In the genomic region with DNA sequence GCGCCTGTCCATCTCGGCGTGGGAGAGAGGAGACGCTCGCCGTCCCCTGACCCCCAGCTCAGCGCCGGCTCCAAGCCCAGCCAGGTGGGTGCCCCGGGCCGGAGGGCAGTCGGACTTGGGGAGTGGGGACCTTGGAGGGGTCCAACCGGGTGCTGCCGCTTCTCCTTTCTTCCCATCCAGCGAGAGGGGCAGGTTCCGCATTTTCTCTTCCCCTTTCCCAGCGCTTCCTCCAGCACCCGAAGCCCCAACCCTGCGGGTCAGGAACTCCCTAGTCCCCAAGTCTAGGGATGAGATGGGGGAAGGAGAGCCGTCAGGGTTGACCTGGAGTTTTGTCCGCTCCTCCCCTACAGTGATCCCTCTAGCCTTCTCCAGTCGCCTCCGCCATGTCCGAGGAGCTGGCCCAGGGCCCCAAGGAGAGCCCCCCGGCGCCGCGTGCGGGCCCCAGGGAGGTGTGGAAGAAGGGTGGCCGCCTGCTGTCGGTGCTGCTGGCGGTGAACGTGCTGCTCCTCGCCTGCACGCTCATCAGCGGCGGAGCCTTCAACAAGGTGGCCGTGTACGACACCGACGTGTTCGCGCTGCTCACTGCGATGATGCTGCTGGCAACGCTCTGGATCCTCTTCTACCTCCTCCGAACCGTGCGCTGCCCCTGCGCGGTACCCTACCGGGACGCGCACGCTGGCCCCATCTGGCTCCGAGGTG, we compare ENCODE assay signal across 9 cellular contexts. TPM values are rescaled to one million over a fixed set of nuclear protein-coding genes. Genes with fewer than 3 reads are reported as not detected.
DNase-seq lines count a peak whose midpoint lies in the region; ATAC-seq and TF ChIP-seq lines count a peak whose summit lies in the region.
"Had no signal": no experiment of that assay in that cellular context is flagged by ENCODE, and none has a peak within 500 bp of the region (broad histone marks: within the 10 kb centered on the region; RNA-seq: fewer than 3 reads in every experiment).

A gene with protein sequence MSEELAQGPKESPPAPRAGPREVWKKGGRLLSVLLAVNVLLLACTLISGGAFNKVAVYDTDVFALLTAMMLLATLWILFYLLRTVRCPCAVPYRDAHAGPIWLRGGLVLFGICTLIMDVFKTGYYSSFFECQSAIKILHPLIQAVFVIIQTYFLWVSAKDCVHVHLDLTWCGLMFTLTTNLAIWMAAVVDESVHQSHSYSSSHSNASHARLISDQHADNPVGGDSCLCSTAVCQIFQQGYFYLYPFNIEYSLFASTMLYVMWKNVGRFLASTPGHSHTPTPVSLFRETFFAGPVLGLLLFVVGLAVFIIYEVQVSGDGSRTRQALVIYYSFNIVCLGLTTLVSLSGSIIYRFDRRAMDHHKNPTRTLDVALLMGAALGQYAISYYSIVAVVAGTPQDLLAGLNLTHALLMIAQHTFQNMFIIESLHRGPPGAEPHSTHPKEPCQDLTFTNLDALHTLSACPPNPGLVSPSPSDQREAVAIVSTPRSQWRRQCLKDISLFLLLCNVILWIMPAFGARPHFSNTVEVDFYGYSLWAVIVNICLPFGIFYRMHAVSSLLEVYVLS (plus strand): TSS at position 24 of the 699 bp plus-strand sequence. CDS start 360 bp downstream, at position 384.

- TF ChIP-seq CTCF in WTC11 (IDR thresholded peaks at IDR 0.05): no peak
- TF ChIP-seq CTCF in testis (IDR thresholded peaks at IDR 0.05): no peak
- no peak for TF ChIP-seq CTCF in BE2C (IDR thresholded peaks at IDR 0.05; ENCODE audit: low read depth, low read length)

- no peaks in the 10 kb centered on the region for H3K9me3 Mint-ChIP-seq in T-helper 1 cell treated with Interleukin-12 subunit alpha and Interleukin-12 subunit beta and Interleukin-4 antibody, amounts not matched to agents 30 μg/mL and 1 μg/mL, for 36 hours
- no peaks in the 10 kb centered on the region for H3K9me3 Mint-ChIP-seq in WTC11

- H3K4me3 ChIP-seq in testis (peak within 1 kb of the TSS; percentile 22 to 45), BE2C (ENCODE audit: low read depth, low read length) (no peak within 1 kb of the TSS)

- H3K27me3 ChIP-seq in testis: no peaks in the 10 kb centered on the region
- H3K27me3 ChIP-seq in BE2C: peaks cover 52% of the 10 kb centered on the region

- no peaks in the 10 kb centered on the region for H3K4me1 Mint-ChIP-seq in T-helper 1 cell treated with Interleukin-12 subunit alpha and Interleukin-12 subunit beta and Interleukin-4 antibody, amounts not matched to agents 30 μg/mL and 1 μg/mL, for 36 hours (ENCODE audit: low read depth)
- H3K4me1 Mint-ChIP-seq in WTC11: peaks cover 13% of the 10 kb centered on the region

- no peak within 1 kb of the TSS for H3K27ac ChIP-seq in testis
- no peak within 1 kb of the TSS for H3K27ac ChIP-seq in caudate nucleus (ENCODE audit: low read depth, low read length)
- H3K27ac ChIP-seq: C4-2B had no signal

- intact Hi-C loops in testis (cut with DNase I; ENCODE audit: low total_unique reads): no loop called here

- POLR2A ChIA-PET in WTC11 (lab: Charles Lee): interaction anchor here (0.5 to 0.9 kb wide), 3 partner anchors 9 to 111 kb away, joined by 3 to 14 read pairs (median 3); no protein-coding TSS in a partner anchor

- TF ChIP-seq POLR2A in testis (IDR thresholded peaks at IDR 0.05): no peak

- ATAC-seq in WTC11: peak; percentile 12
- no peak for ATAC-seq in activated CD4-positive, CD25-positive, alpha-beta regulatory T cell treated with anti-CD3 and anti-CD28 coated beads, Interleukin-2, amount 50 U/mL, for 24 hours

- peaks cover 20% of the 10 kb centered on the region for H3K4me1 ChIP-seq in testis
- no peaks in the 10 kb centered on the region for H3K4me1 ChIP-seq in BE2C

- no peak for DNase-seq in T-helper 1 cell
- DNase-seq in WTC11 (ENCODE audit: low spot score): peak; percentile 24
- DNase-seq in iPS-NIHi11 (ENCODE audit: low spot score): peak; percentile 51
- DNase-seq in testis: no peak
- DNase-seq in BE2C: no peak
- no peak for DNase-seq in caudate nucleus (lab: John Stamatoyannopoulos, UW)

- CTCF ChIA-PET in WTC11 (lab: Charles Lee): interaction anchor here (0.6 to 7.8 kb wide), 35 partner anchors 9 to 367 kb away, joined by 3 to 206 read pairs (median 5); a partner anchor contains a TSS

- peaks cover 81% of the 10 kb centered on the region for H3K27me3 Mint-ChIP-seq in T-helper 1 cell treated with Interleukin-12 subunit alpha and Interleukin-12 subunit beta and Interleukin-4 antibody, amounts not matched to agents 30 μg/mL and 1 μg/mL, for 36 hours (ENCODE audit: low read depth)
- H3K27me3 Mint-ChIP-seq in WTC11 (ENCODE audit: low read depth): peaks cover 80% of the 10 kb centered on the region

- no peaks in the 10 kb centered on the region for H3K36me3 Mint-ChIP-seq in T-helper 1 cell treated with Interleukin-12 subunit alpha and Interleukin-12 subunit beta and Interleukin-4 antibody, amounts not matched to agents 30 μg/mL and 1 μg/mL, for 36 hours (ENCODE audit: low read depth)
- no peaks in the 10 kb centered on the region for H3K36me3 Mint-ChIP-seq in WTC11

- H3K36me3 ChIP-seq in testis (ENCODE audit: low read depth, missing control alignments) (no peaks in the 10 kb centered on the region), BE2C (no peaks in the 10 kb centered on the region)

- no peak within 1 kb of the TSS for H3K27ac Mint-ChIP-seq in T-helper 1 cell treated with Interleukin-12 subunit alpha and Interleukin-12 subunit beta and Interleukin-4 antibody, amounts not matched to agents 30 μg/mL and 1 μg/mL, for 36 hours
- no peak within 1 kb of the TSS for H3K27ac Mint-ChIP-seq in WTC11

- H3K9me3 ChIP-seq in testis: no peaks in the 10 kb centered on the region
- no peaks in the 10 kb centered on the region for H3K9me3 ChIP-seq in BE2C

- peak within 1 kb of the TSS; percentile 44 for H3K4me3 Mint-ChIP-seq in T-helper 1 cell treated with Interleukin-12 subunit alpha and Interleukin-12 subunit beta and Interleukin-4 antibody, amounts not matched to agents 30 μg/mL and 1 μg/mL, for 36 hours
- H3K4me3 Mint-ChIP-seq in WTC11: peak within 1 kb of the TSS; percentile 70

- WGBS in testis, 2 donors: 0 to 2% methylated on average over 15 to 44 of the region's 54 CpGs

TF ChIP-seq in WTC11, 78 proteins besides CTCF, POLR2A, EP300 and RAD21 (continues in another document):
- TF ChIP-seq, protein P1, sequence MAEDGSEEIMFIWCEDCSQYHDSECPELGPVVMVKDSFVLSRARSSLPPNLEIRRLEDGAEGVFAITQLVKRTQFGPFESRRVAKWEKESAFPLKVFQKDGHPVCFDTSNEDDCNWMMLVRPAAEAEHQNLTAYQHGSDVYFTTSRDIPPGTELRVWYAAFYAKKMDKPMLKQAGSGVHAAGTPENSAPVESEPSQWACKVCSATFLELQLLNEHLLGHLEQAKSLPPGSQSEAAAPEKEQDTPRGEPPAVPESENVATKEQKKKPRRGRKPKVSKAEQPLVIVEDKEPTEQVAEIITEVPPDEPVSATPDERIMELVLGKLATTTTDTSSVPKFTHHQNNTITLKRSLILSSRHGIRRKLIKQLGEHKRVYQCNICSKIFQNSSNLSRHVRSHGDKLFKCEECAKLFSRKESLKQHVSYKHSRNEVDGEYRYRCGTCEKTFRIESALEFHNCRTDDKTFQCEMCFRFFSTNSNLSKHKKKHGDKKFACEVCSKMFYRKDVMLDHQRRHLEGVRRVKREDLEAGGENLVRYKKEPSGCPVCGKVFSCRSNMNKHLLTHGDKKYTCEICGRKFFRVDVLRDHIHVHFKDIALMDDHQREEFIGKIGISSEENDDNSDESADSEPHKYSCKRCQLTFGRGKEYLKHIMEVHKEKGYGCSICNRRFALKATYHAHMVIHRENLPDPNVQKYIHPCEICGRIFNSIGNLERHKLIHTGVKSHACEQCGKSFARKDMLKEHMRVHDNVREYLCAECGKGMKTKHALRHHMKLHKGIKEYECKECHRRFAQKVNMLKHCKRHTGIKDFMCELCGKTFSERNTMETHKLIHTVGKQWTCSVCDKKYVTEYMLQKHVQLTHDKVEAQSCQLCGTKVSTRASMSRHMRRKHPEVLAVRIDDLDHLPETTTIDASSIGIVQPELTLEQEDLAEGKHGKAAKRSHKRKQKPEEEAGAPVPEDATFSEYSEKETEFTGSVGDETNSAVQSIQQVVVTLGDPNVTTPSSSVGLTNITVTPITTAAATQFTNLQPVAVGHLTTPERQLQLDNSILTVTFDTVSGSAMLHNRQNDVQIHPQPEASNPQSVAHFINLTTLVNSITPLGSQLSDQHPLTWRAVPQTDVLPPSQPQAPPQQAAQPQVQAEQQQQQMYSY (CRISPR knock-in tag; IDR thresholded peaks at IDR 0.05): peak; percentile 68
- no peak for TF ChIP-seq GABPB1 (CRISPR knock-in tag; IDR thresholded peaks at IDR 0.05)
- TF ChIP-seq, protein P2, sequence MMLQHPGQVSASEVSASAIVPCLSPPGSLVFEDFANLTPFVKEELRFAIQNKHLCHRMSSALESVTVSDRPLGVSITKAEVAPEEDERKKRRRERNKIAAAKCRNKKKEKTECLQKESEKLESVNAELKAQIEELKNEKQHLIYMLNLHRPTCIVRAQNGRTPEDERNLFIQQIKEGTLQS (CRISPR knock-in tag; conservative IDR thresholded peaks at IDR 0.05): no peak
- no peak for TF ChIP-seq MYBL2 (CRISPR knock-in tag; IDR thresholded peaks at IDR 0.05)

RNA-seq across cellular contexts. Expression of the gene that starts here (rescaled TPM):
- total RNA-seq in WTC11 (2021): not detected in 3 replicates
- 1 to 10 TPM; 2.4 to 5.7 TPM for total RNA-seq in testis
- 5.7 TPM for polyA plus RNA-seq in testis (ENCODE audit: insufficient read depth, low read depth, low replicate concordance)
- polyA plus RNA-seq in BE2C (2012; ENCODE audit: insufficient read depth, insufficient read length, low read depth): not detected

Comparison
In these comparisons a context has a peak if more than half of its experiments do, and no peak if none do; other contexts are left out.
1. Peak in DNase-seq and ATAC-seq in WTC11; RNA of the gene not detected or under 1 TPM.